21 cellular contexts compared by ENCODE assay signal in the genomic region with DNA sequence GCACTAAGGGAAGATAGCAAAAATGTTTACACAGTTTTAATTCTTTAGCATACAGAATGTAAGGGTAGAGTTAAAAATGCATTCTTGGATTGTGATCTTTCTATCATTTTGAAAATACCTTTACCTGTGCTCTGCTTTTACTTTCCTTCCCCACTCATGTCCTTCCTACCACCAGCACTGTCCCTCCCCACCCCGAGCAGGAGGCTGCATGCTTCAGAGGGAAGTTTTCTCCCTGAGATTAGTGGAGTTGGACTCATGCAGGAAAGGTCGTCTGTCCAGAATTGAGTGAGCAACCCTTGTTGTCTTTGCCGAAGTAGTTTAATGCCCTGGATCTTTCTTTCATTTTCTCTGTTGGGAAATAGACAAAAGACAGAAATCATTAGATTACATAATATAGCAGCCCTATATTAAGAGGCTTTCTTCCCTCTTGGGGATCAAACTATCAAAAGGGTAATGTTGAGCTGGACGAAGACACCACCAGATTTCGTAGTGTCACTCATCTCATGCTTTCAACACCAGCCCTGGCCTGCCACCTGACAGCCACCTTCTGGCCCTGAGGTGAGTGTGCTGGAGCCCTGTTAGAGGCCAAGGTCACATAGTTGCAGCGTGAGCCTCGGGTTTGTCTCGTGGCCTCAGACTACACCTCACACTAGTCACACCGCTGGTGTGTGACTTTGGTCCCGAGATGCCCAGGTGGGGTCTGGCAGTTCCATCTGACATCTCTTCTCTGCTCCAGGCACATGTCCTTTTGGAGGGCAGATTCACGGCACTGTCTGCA.
A peak's percentile ranks its signal among the peaks of the same experiment; 100 is the strongest.
DNase-seq lines count a peak whose midpoint lies in the region; ATAC-seq and TF ChIP-seq lines count a peak whose summit lies in the region.
"Had no signal": no experiment of that assay in that cellular context is flagged by ENCODE, and none has a peak within 500 bp of the region (broad histone marks: within the 10 kb centered on the region; RNA-seq: fewer than 3 reads in every experiment).

No MANE protein-coding gene starts in this region.

- intact Hi-C loops in activated CD4-positive, alpha-beta T cell treated with anti-CD3 and anti-CD28 coated beads, Interleukin-2, amount 10 ng/mL, durations not matched to agents 24 days and 14 days (cut with micrococcal nuclease), result loop anchor here (2.0 to 5.0 kb wide), 6 partner anchors 17 to 468 kb away; no protein-coding TSS in a partner anchor

- H3K23ac ChIP-seq in neuronal stem cell (ENCODE audit: low read depth, low read length, poor library complexity), result peak overlapping the region; percentile 21

- no peak overlapping the region for H2BK15ac ChIP-seq in neuronal stem cell (ENCODE audit: low read length)

- H3K4ac ChIP-seq in neuronal stem cell (ENCODE audit: low read length), result no peak overlapping the region

- no peak overlapping the region for H2BK12ac ChIP-seq in neuronal stem cell (ENCODE audit: low read length)

- H3K27me3 ChIP-seq in neuronal stem cell (ENCODE audit: control insufficient read depth in 3 of 3, insufficient read depth in 3 of 3, low read depth in 1 of 3, low read length in 3 of 3), result peaks cover 0 to 3% (median 0%) of the 10 kb centered on the region in 3 experiments
- H3K27me3 ChIP-seq: hepatocyte had no signal

- peak overlapping the region; percentile 9 to 23 for H3K27ac ChIP-seq in coronary artery
- H3K27ac ChIP-seq in neuronal stem cell (replicated peaks; ENCODE audit: low read length), result no peak overlapping the region
- H3K27ac ChIP-seq: C4-2B, hepatocyte had no signal

- H3K9me3 Mint-ChIP-seq in activated CD4-positive, alpha-beta T cell treated with anti-CD3 and anti-CD28 coated beads, Interleukin-2, amount 10 ng/mL, durations not matched to agents 24 days and 14 days, result no peaks in the 10 kb centered on the region
- H3K9me3 Mint-ChIP-seq: naive thymus-derived CD8-positive, alpha-beta T cell had no signal

- no peak for TF ChIP-seq CTCF in coronary artery (IDR thresholded peaks at IDR 0.05)

- H4K91ac ChIP-seq in neuronal stem cell (ENCODE audit: low read depth, low read length, poor library complexity), result no peak overlapping the region

- no peak overlapping the region for H3K4me3 ChIP-seq in coronary artery
- peak overlapping the region in 1 of 2 donors; percentile 67 for H3K4me3 ChIP-seq in neuronal stem cell (ENCODE audit: low read length in 2 of 2)
- H3K4me3 ChIP-seq: HAP-1, hepatocyte had no signal

- no peak overlapping the region for H3K18ac ChIP-seq in neuronal stem cell (ENCODE audit: low read length)

- no peak overlapping the region for H3K14ac ChIP-seq in neuronal stem cell (ENCODE audit: low read length)

- peaks cover 1% of the 10 kb centered on the region in 2 donors for H3K4me1 ChIP-seq in neuronal stem cell (ENCODE audit: control insufficient read depth in 2 of 2, insufficient read depth in 1 of 2, low read depth in 1 of 2, low read length in 2 of 2)
- H3K4me1 ChIP-seq: HAP-1 had no signal

- H3K27me3 Mint-ChIP-seq in activated CD4-positive, alpha-beta T cell treated with anti-CD3 and anti-CD28 coated beads, Interleukin-2, amount 10 ng/mL, durations not matched to agents 24 days and 14 days, result no peaks in the 10 kb centered on the region
- H3K27me3 Mint-ChIP-seq: naive thymus-derived CD8-positive, alpha-beta T cell had no signal

- peaks cover 38% of the 10 kb centered on the region for H3K36me3 Mint-ChIP-seq in activated CD4-positive, alpha-beta T cell treated with anti-CD3 and anti-CD28 coated beads, Interleukin-2, amount 10 ng/mL, durations not matched to agents 24 days and 14 days (ENCODE audit: low read depth)

- H2AK5ac ChIP-seq in neuronal stem cell (ENCODE audit: low read depth, low read length), result no peak overlapping the region

- no peak overlapping the region for H3K4me2 ChIP-seq in neuronal stem cell (ENCODE audit: insufficient read depth, low read length, poor library complexity, severe bottlenecking)
- H3K4me2 ChIP-seq: hepatocyte had no signal

- no peaks in the 10 kb centered on the region for H3K9me3 ChIP-seq in neuronal stem cell (replicated peaks in 1 of 2; ENCODE audit: control insufficient read depth in 2 of 2, insufficient read depth in 1 of 2, low read depth in 1 of 2, low read length in 2 of 2)
- H3K9me3 ChIP-seq: HAP-1 had no signal

- WGBS in neuronal stem cell (ENCODE audit: extremely low coverage in 2 of 2, insufficient read length in 2 of 2, insufficient replicate concordance in 1 of 2), 2 donors, result no CpG with 5 or more reads among the region's 11 CpGs

- H3K4me3 Mint-ChIP-seq in activated CD4-positive, alpha-beta T cell treated with anti-CD3 and anti-CD28 coated beads, Interleukin-2, amount 10 ng/mL, durations not matched to agents 24 days and 14 days, result peak overlapping the region; percentile 49
- H3K4me3 Mint-ChIP-seq: naive thymus-derived CD8-positive, alpha-beta T cell had no signal

- H2BK120ac ChIP-seq in neuronal stem cell (ENCODE audit: low read depth, low read length), result no peak overlapping the region

- no peak overlapping the region for H2BK5ac ChIP-seq in neuronal stem cell (ENCODE audit: low read length)

- H3K36me3 ChIP-seq in neuronal stem cell (replicated peaks in 1 of 2; ENCODE audit: control insufficient read depth in 2 of 2, insufficient read depth in 2 of 2, low read length in 2 of 2), result no peaks in the 10 kb centered on the region
- H3K36me3 ChIP-seq: HAP-1 had no signal

- peaks cover 66% of the 10 kb centered on the region for H3K4me1 Mint-ChIP-seq in activated CD4-positive, alpha-beta T cell treated with anti-CD3 and anti-CD28 coated beads, Interleukin-2, amount 10 ng/mL, durations not matched to agents 24 days and 14 days

- no peak overlapping the region for H2AFZ ChIP-seq in neuronal stem cell (ENCODE audit: low read length)
- H2AFZ ChIP-seq: hepatocyte had no signal

- ATAC-seq in HG02981 (IDR thresholded peaks at IDR 0.05; ENCODE audit: unreplicated experiment), result no peak
- ATAC-seq: naive thymus-derived CD8-positive, alpha-beta T cell had no signal

- peak overlapping the region; percentile 61 for H3K27ac Mint-ChIP-seq in activated CD4-positive, alpha-beta T cell treated with anti-CD3 and anti-CD28 coated beads, Interleukin-2, amount 10 ng/mL, durations not matched to agents 24 days and 14 days
- H3K27ac Mint-ChIP-seq: naive thymus-derived CD8-positive, alpha-beta T cell; progenitor cell of endocrine pancreas had no signal

- H4K8ac ChIP-seq in neuronal stem cell (ENCODE audit: low read depth, low read length), result no peak overlapping the region

- DNase-seq in activated CD4-positive, alpha-beta T cell treated with anti-CD3 and anti-CD28 coated beads, Interleukin-2, amount 10 ng/mL, durations not matched to agents 24 days and 14 days, result no peak
- no peak for DNase-seq in activated CD4-positive, alpha-beta T cell treated with anti-CD3 and anti-CD28 coated beads, Interleukin-2, amount 50 U/mL, for 1 hour
- peak; percentile 53 for DNase-seq in NOMO-1 treated with DMSO at 0.1 percent for 48 hours (lab: John Stamatoyannopoulos, UW; ENCODE audit: unreplicated experiment)
- no peak for DNase-seq in coronary artery (ENCODE audit: low spot score)
- no peak for DNase-seq in neuronal stem cell (ENCODE audit: low spot score)
- no peak for DNase-seq in EL
- no peak for DNase-seq in stimulated activated CD4-positive, alpha-beta T cell treated with anti-CD3 and anti-CD28 coated beads, Interleukin-12 subunit alpha, Interleukin-12 subunit beta, amount 100 ng/mL, for 4 hours
- DNase-seq: ACHN; activated CD4-positive, CD25-positive, alpha-beta regulatory T cell; activated effector memory CD4-positive, alpha-beta T cell treated with Interleukin-2 at 50 U/mL for 16 hours; foreskin fibroblast; mesendoderm; naive thymus-derived CD8-positive, alpha-beta T cell; NCI-H1105 treated with DMSO at 0.1 percent for 48 hours; NCI-H526; SIG-M5 had no signal

- H3K9ac ChIP-seq in neuronal stem cell (ENCODE audit: low read depth, low read length, poor library complexity), result no peak overlapping the region

- no peaks in the 10 kb centered on the region for H3K79me1 ChIP-seq in neuronal stem cell (ENCODE audit: low read depth, low read length)
